Comparison of ENCODE assay signal across 10 cellular contexts in genomic region chr16:84356591-84357116, GRCh38. TPM values are rescaled to one million over a fixed set of nuclear protein-coding genes. Genes with fewer than 3 reads are reported as not detected.
DNase-seq lines count a peak whose midpoint lies in the region; ATAC-seq, FAIRE-seq and TF ChIP-seq lines count a peak whose summit lies in the region.
"Had no signal": no experiment of that assay in that cellular context is flagged by ENCODE, and none has a peak within 500 bp of the region (broad histone marks: within the 10 kb centered on the region; RNA-seq: fewer than 3 reads in every experiment).

No MANE protein-coding gene starts in this region.

- H3K79me2 ChIP-seq in GM23248 (ENCODE audit: insufficient read depth): no peaks in the 10 kb centered on the region
- no peaks in the 10 kb centered on the region for H3K79me2 ChIP-seq in PC-3 (ENCODE audit: low read length)

- peak; percentile 43 for FAIRE-seq in frontal cortex (lab: Jason Lieb, UNC)

- CTCF ChIA-PET in PC-3 (lab: Charles Lee): no interaction called here

- H3K9me3 Mint-ChIP-seq in progenitor cell of endocrine pancreas (ENCODE audit: low read depth): no peaks in the 10 kb centered on the region
- peaks cover 0 to 4% of the 10 kb centered on the region in 2 donors for H3K9me3 Mint-ChIP-seq in activated naive CD4-positive, alpha-beta T cell treated with anti-CD3 and anti-CD28 coated beads, Interleukin-2, amount 50 U/mL, for 72 hours

- intact Hi-C loops in PC-3 (cut with micrococcal nuclease): no loop called here

- H3K27me3 Mint-ChIP-seq in progenitor cell of endocrine pancreas: peaks cover 6% of the 10 kb centered on the region

- H3K27ac Mint-ChIP-seq in progenitor cell of endocrine pancreas: peak overlapping the region; percentile 7
- no peak overlapping the region for H3K27ac Mint-ChIP-seq in activated naive CD4-positive, alpha-beta T cell treated with anti-CD3 and anti-CD28 coated beads, Interleukin-2, amount 50 U/mL, for 72 hours

- no peaks in the 10 kb centered on the region for H3K36me3 ChIP-seq in GM23248 (ENCODE audit: low read depth)
- no peaks in the 10 kb centered on the region for H3K36me3 ChIP-seq in PC-3 (ENCODE audit: low read depth, low read length)
- H3K36me3 ChIP-seq: cardiac muscle cell, right lobe of liver had no signal

- H3K9ac ChIP-seq in GM23248 (no peak overlapping the region), PC-3 (ENCODE audit: low read length) (peak overlapping the region; percentile 72)

- TF ChIP-seq CTCF in PC-3 (conservative IDR thresholded peaks at IDR 0.05; ENCODE audit: low read depth, low read length) (no peak), progenitor cell of endocrine pancreas (IDR thresholded peaks at IDR 0.05; ENCODE audit: unreplicated experiment) (no peak)

- H3K9me3 ChIP-seq in GM23248 (ENCODE audit: low read depth): no peaks in the 10 kb centered on the region
- no peaks in the 10 kb centered on the region for H3K9me3 ChIP-seq in PC-3 (ENCODE audit: low read length)
- H3K9me3 ChIP-seq: right lobe of liver had no signal

- DNase-seq in GM23248 (peak; percentile 5), PC-3 (peak; percentile 80), frontal cortex (ENCODE audit: low spot score in 2 of 2) (peak; percentile 61 to 67), progenitor cell of endocrine pancreas (ENCODE audit: low spot score, unreplicated experiment) (no peak)
- no peak for DNase-seq in stimulated activated CD4-positive, alpha-beta T cell treated with anti-CD3 and anti-CD28 coated beads, Interleukin-4, amount 100 ng/mL, for 4 hours
- DNase-seq in activated CD8-positive, alpha-beta memory T cell treated with anti-CD3 and anti-CD28 coated beads, Interleukin-2, amount 50 U/mL, for 4 hours: no peak
- no peak for DNase-seq in activated naive CD4-positive, alpha-beta T cell treated with anti-CD3 and anti-CD28 coated beads, Interleukin-2, amount 50 U/mL, for 72 hours (ENCODE audit: low spot score in 2 of 2)

- H3K27ac ChIP-seq in GM23248 (no peak overlapping the region), PC-3 (ENCODE audit: low read length) (peak overlapping the region; percentile 97)
- H3K27ac ChIP-seq: cardiac muscle cell had no signal

- H2AFZ ChIP-seq in GM23248 (no peak overlapping the region), PC-3 (ENCODE audit: low read length) (peak overlapping the region; percentile 19; the same call in 1 of the 2 replicates)

- no TSS peak for BruUV-seq in PC-3 (replicated peaks; lab: Mats Ljungman, UMichigan)

- no peak overlapping the region for H3K4me3 ChIP-seq in GM23248
- H3K4me3 ChIP-seq in PC-3 (ENCODE audit: low read length): peak overlapping the region; percentile 59
- H3K4me3 ChIP-seq: cardiac muscle cell, right lobe of liver had no signal

- in situ Hi-C loops in GM23248 (cut with MboI): no loop called here

- H3K27me3 ChIP-seq in GM23248 (replicated peaks; ENCODE audit: insufficient read depth) (peaks cover 4% of the 10 kb centered on the region; the same call in 1 of the 2 replicates), PC-3 (ENCODE audit: low read length) (no peaks in the 10 kb centered on the region)
- H3K27me3 ChIP-seq: cardiac muscle cell, right lobe of liver had no signal

- H3K9me2 ChIP-seq in GM23248 (ENCODE audit: insufficient read depth): no peaks in the 10 kb centered on the region
- H3K9me2 ChIP-seq in PC-3 (replicated peaks; ENCODE audit: low read length): no peaks in the 10 kb centered on the region

- no peaks in the 10 kb centered on the region for H3F3A ChIP-seq in GM23248 (ENCODE audit: insufficient read depth)
- H3F3A ChIP-seq in PC-3 (ENCODE audit: low read length, unreplicated experiment): no peaks in the 10 kb centered on the region

- H3K4me3 Mint-ChIP-seq in progenitor cell of endocrine pancreas (ENCODE audit: low read depth): no peak overlapping the region

- H3K4me2 ChIP-seq in GM23248 (ENCODE audit: unreplicated experiment) (no peak overlapping the region), PC-3 (ENCODE audit: low read length) (peak overlapping the region; percentile 85)

- ATAC-seq in PC-3: peak; percentile 81
- ATAC-seq in GM21423 (IDR thresholded peaks at IDR 0.05; ENCODE audit: unreplicated experiment): no peak
- ATAC-seq in activated naive CD4-positive, alpha-beta T cell treated with anti-CD3 and anti-CD28 coated beads, Interleukin-2, amount 50 U/mL, for 72 hours: no peak

- WGBS in GM23248 (ENCODE audit: low coverage in 1 of 2, low lambda C conversion rate in 2 of 2, missing lambda C conversion rate in 2 of 2), 2 experiments: 54 to 59% methylated on average over 11 of the region's 11 CpGs

- H3K36me3 Mint-ChIP-seq in progenitor cell of endocrine pancreas (ENCODE audit: insufficient read depth): no peaks in the 10 kb centered on the region
- peaks cover 4 to 8% of the 10 kb centered on the region in 2 donors for H3K36me3 Mint-ChIP-seq in activated naive CD4-positive, alpha-beta T cell treated with anti-CD3 and anti-CD28 coated beads, Interleukin-2, amount 50 U/mL, for 72 hours

- no peaks in the 10 kb centered on the region; the same call in 1 of the 2 replicates for H4K20me1 ChIP-seq in GM23248 (ENCODE audit: insufficient read depth)
- no peaks in the 10 kb centered on the region for H4K20me1 ChIP-seq in PC-3 (ENCODE audit: low read length)

- H3K4me1 ChIP-seq in GM23248 (ENCODE audit: insufficient read depth) (no peaks in the 10 kb centered on the region), PC-3 (ENCODE audit: insufficient read depth, low read length) (peaks cover 50% of the 10 kb centered on the region)

- peaks cover 23% of the 10 kb centered on the region for H3K4me1 Mint-ChIP-seq in progenitor cell of endocrine pancreas (ENCODE audit: low read depth)

- POLR2A ChIA-PET in PC-3 (lab: Charles Lee; ENCODE audit: unreplicated experiment): interaction anchor here (0.6 kb wide), 1 partner anchor 42 kb away, joined by 3 read pairs; no protein-coding TSS in a partner anchor

RNA-seq across cellular contexts. Expression of gene ATP2C2, which starts 11.7 kb away (rescaled TPM):
- total RNA-seq in GM23248 (2014; rRNA removed; shearing (Covaris generic)): not detected in 2 replicates
- 0.74 and 0.84 TPM in 2 replicates for polyA plus RNA-seq in GM23248 (2016; fragmentation: Nextera tagmentation; extraction: Ambion mirVana)
- 26.0 and 40.5 TPM in 2 replicates for total RNA-seq in PC-3 (2014; rRNA removed)
- total RNA-seq in frontal cortex: 6.1 TPM
- 6.8 and 10.8 TPM in 2 replicates for total RNA-seq in progenitor cell of endocrine pancreas
- not detected for total RNA-seq in activated naive CD4-positive, alpha-beta T cell treated with anti-CD3 and anti-CD28 coated beads, Interleukin-2, amount 50 U/mL, for 72 hours
- total RNA-seq: cardiac muscle cell had no signal

Comparison
In these comparisons a context has a peak if more than half of its experiments do, and no peak if none do; other contexts are left out.
1. DNase-seq: peak in GM23248 (single experiment), PC-3 (single experiment) and frontal cortex (2 of 2); none in progenitor cell of endocrine pancreas (single experiment), stimulated activated CD4-positive, alpha-beta T cell treated with anti-CD3 and anti-CD28 coated beads, Interleukin-4, amount 100 ng/mL, for 4 hours (0 of 2), activated CD8-positive, alpha-beta memory T cell treated with anti-CD3 and anti-CD28 coated beads, Interleukin-2, amount 50 U/mL, for 4 hours (single experiment) and activated naive CD4-positive, alpha-beta T cell treated with anti-CD3 and anti-CD28 coated beads, Interleukin-2, amount 50 U/mL, for 72 hours (0 of 2).